ENCODE assay signal across 1 cellular context in genomic region chr1:109910123-109910962, GRCh38.
TF ChIP-seq lines count a peak whose summit lies in the region.

TSS of gene CSF1 (plus strand) at chr1:109910849. CDS start at chr1:109911024, 175 bp downstream.

TF ChIP-seq in GM12878, 131 proteins besides CTCF, POLR2A, EP300 and RAD21 (continued from another document and continues in another):
- TF ChIP-seq BCLAF1 (IDR thresholded peaks at IDR 0.05) (no peak), ZNF207 (IDR thresholded peaks at IDR 0.05; ENCODE audit: borderline replicate concordance) (no peak), KAT2A (conservative IDR thresholded peaks at IDR 0.05; ENCODE audit: control insufficient read depth, low read depth, low read length) (no peak), HCFC1 (IDR thresholded peaks at IDR 0.05; ENCODE audit: low read length) (no peak), FOS (IDR thresholded peaks at IDR 0.05; ENCODE audit: borderline replicate concordance, extremely low read depth, insufficient read length) (no peak), IRF4 (IDR thresholded peaks at IDR 0.05; ENCODE audit: low read depth, low read length) (no peak), ATF2 (IDR thresholded peaks at IDR 0.05; ENCODE audit: low read length) (no peak), MEF2B (IDR thresholded peaks at IDR 0.05; ENCODE audit: partially characterized antibody, poor library complexity, severe bottlenecking) (peak; percentile 67), HDAC6 (IDR thresholded peaks at IDR 0.05; ENCODE audit: unreplicated experiment) (no peak), SUPT20H (IDR thresholded peaks at IDR 0.05; ENCODE audit: borderline replicate concordance, control insufficient read depth, low read depth, low read length) (no peak), ETV6 (conservative IDR thresholded peaks at IDR 0.05 in 1 of 2, IDR thresholded peaks at IDR 0.05 in 1 of 2; ENCODE audit: borderline replicate concordance in 1 of 2, low read depth in 1 of 2) (no peak), POLR2AphosphoS2 (IDR thresholded peaks at IDR 0.05; ENCODE audit: low read depth, low read length) (no peak), MTA2 (IDR thresholded peaks at IDR 0.05; ENCODE audit: low read depth) (0 out of 2 replicates have a peak, but pooled peaks have one; percentile 30), KLF5 (IDR thresholded peaks at IDR 0.05; ENCODE audit: partially characterized antibody) (no peak), SP1 (IDR thresholded peaks at IDR 0.05; ENCODE audit: low read depth, low read length) (no peak), CREB1 (IDR thresholded peaks at IDR 0.05; ENCODE audit: low read depth) (0 out of 2 replicates have a peak, but pooled peaks have one; percentile 31), USF1 (IDR thresholded peaks at IDR 0.05; ENCODE audit: borderline replicate concordance, extremely low read length, insufficient read depth, low read depth, low read length) (no peak), TBL1XR1 (IDR thresholded peaks at IDR 0.05; ENCODE audit: low read depth, low read length) (no peak), ZNF384 (IDR thresholded peaks at IDR 0.05; ENCODE audit: borderline replicate concordance, low read depth, low read length) (no peak), STAT1 (conservative IDR thresholded peaks at IDR 0.05) (no peak), BMI1 (IDR thresholded peaks at IDR 0.05; ENCODE audit: borderline replicate concordance) (no peak), E2F4 (IDR thresholded peaks at IDR 0.05; ENCODE audit: low read depth, low read length) (no peak), TAF1 (IDR thresholded peaks at IDR 0.05; ENCODE audit: borderline replicate concordance, low read depth, low read length) (no peak; the same call in 1 of the 2 replicates), FOXK2 (IDR thresholded peaks at IDR 0.05) (no peak), IKZF2 (IDR thresholded peaks at IDR 0.05) (peak; percentile 43 to 70; a peak in 3 of 4 replicates), MYC (IDR thresholded peaks at IDR 0.05; ENCODE audit: insufficient read depth, insufficient read length, insufficient replicate concordance, low read length, severe bottlenecking) (no peak), TCF3 (IDR thresholded peaks at IDR 0.05; ENCODE audit: borderline replicate concordance, insufficient read depth, low read depth, low read length) (no peak; the same call in 1 of the 2 replicates), SIN3A (IDR thresholded peaks at IDR 0.05; ENCODE audit: low read depth, low read length) (no peak), POLR2AphosphoS5 (IDR thresholded peaks at IDR 0.05; ENCODE audit: low read length) (peak; percentile 60; the same call in 1 of the 2 replicates), GABPA (IDR thresholded peaks at IDR 0.05; ENCODE audit: low read depth) (no peak), YBX1 (IDR thresholded peaks at IDR 0.05) (no peak), RELA (IDR thresholded peaks at IDR 0.05; ENCODE audit: borderline replicate concordance, partially characterized antibody) (peak; percentile 74), CHD2 (IDR thresholded peaks at IDR 0.05; ENCODE audit: borderline replicate concordance, low read depth, low read length) (0 out of 2 replicates have a peak, but pooled peaks have one; percentile 41), TARDBP (IDR thresholded peaks at IDR 0.05; ENCODE audit: borderline replicate concordance) (no peak), ZBTB40 (IDR thresholded peaks at IDR 0.05; ENCODE audit: borderline replicate concordance) (no peak), RUNX3 (IDR thresholded peaks at IDR 0.05; ENCODE audit: low read length) (peak; percentile 77), GATAD2B (conservative IDR thresholded peaks at IDR 0.05; ENCODE audit: low read depth) (peak; percentile 32; the same call in 1 of the 2 replicates), ZNF622 (IDR thresholded peaks at IDR 0.05) (no peak), NFYA (IDR thresholded peaks at IDR 0.05; ENCODE audit: borderline replicate concordance, low read depth, low read length) (no peak), NRF1 (conservative IDR thresholded peaks at IDR 0.05; ENCODE audit: low read depth, low read length) (no peak), HDAC2 (IDR thresholded peaks at IDR 0.05) (no peak), ATF7 (IDR thresholded peaks at IDR 0.05; ENCODE audit: low read depth) (0 out of 2 replicates have a peak, but pooled peaks have one; percentile 11)
- TF ChIP-seq, protein P1, sequence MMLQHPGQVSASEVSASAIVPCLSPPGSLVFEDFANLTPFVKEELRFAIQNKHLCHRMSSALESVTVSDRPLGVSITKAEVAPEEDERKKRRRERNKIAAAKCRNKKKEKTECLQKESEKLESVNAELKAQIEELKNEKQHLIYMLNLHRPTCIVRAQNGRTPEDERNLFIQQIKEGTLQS (IDR thresholded peaks at IDR 0.05; ENCODE audit: borderline replicate concordance, extremely low read depth, low read depth, low read length), result no peak
- TF ChIP-seq, protein P2, sequence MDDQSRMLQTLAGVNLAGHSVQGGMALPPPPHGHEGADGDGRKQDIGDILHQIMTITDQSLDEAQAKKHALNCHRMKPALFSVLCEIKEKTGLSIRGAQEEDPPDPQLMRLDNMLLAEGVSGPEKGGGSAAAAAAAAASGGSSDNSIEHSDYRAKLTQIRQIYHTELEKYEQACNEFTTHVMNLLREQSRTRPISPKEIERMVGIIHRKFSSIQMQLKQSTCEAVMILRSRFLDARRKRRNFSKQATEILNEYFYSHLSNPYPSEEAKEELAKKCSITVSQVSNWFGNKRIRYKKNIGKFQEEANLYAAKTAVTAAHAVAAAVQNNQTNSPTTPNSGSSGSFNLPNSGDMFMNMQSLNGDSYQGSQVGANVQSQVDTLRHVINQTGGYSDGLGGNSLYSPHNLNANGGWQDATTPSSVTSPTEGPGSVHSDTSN (IDR thresholded peaks at IDR 0.05; ENCODE audit: insufficient replicate concordance, low read depth, low read length), result no peak
- TF ChIP-seq, protein P3, sequence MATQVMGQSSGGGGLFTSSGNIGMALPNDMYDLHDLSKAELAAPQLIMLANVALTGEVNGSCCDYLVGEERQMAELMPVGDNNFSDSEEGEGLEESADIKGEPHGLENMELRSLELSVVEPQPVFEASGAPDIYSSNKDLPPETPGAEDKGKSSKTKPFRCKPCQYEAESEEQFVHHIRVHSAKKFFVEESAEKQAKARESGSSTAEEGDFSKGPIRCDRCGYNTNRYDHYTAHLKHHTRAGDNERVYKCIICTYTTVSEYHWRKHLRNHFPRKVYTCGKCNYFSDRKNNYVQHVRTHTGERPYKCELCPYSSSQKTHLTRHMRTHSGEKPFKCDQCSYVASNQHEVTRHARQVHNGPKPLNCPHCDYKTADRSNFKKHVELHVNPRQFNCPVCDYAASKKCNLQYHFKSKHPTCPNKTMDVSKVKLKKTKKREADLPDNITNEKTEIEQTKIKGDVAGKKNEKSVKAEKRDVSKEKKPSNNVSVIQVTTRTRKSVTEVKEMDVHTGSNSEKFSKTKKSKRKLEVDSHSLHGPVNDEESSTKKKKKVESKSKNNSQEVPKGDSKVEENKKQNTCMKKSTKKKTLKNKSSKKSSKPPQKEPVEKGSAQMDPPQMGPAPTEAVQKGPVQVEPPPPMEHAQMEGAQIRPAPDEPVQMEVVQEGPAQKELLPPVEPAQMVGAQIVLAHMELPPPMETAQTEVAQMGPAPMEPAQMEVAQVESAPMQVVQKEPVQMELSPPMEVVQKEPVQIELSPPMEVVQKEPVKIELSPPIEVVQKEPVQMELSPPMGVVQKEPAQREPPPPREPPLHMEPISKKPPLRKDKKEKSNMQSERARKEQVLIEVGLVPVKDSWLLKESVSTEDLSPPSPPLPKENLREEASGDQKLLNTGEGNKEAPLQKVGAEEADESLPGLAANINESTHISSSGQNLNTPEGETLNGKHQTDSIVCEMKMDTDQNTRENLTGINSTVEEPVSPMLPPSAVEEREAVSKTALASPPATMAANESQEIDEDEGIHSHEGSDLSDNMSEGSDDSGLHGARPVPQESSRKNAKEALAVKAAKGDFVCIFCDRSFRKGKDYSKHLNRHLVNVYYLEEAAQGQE (IDR thresholded peaks at IDR 0.05; ENCODE audit: low read depth, low read length), result peak; percentile 23; the same call in 1 of the 2 replicates
- TF ChIP-seq, protein P4, sequence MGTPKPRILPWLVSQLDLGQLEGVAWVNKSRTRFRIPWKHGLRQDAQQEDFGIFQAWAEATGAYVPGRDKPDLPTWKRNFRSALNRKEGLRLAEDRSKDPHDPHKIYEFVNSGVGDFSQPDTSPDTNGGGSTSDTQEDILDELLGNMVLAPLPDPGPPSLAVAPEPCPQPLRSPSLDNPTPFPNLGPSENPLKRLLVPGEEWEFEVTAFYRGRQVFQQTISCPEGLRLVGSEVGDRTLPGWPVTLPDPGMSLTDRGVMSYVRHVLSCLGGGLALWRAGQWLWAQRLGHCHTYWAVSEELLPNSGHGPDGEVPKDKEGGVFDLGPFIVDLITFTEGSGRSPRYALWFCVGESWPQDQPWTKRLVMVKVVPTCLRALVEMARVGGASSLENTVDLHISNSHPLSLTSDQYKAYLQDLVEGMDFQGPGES (IDR thresholded peaks at IDR 0.05), result no peak
- TF ChIP-seq, protein P5, sequence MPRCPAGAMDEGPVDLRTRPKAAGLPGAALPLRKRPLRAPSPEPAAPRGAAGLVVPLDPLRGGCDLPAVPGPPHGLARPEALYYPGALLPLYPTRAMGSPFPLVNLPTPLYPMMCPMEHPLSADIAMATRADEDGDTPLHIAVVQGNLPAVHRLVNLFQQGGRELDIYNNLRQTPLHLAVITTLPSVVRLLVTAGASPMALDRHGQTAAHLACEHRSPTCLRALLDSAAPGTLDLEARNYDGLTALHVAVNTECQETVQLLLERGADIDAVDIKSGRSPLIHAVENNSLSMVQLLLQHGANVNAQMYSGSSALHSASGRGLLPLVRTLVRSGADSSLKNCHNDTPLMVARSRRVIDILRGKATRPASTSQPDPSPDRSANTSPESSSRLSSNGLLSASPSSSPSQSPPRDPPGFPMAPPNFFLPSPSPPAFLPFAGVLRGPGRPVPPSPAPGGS (IDR thresholded peaks at IDR 0.05; ENCODE audit: borderline replicate concordance, insufficient read depth, low read depth, low read length, poor library complexity, severe bottlenecking), result peak; percentile 21
